In the genomic region with DNA sequence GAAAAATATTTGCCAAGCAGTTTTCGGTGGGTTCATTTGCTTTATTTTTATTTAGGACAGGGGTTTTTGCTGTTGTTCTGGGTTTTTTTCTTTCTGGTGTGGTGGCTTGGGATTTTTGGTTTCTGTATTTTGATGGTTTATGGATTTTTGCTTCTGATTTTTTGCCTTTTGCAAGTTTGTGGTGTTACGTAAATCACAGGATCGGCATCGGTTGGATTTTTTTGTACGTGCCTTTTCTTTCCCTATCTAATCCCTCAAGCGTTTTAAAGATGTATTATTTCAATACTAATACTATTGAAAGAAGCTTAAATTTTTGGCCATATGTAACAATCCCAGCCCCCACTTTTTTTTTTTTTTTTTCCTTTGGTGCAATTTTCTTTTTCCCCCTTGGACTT, we compare ENCODE assay signal across 9 cellular contexts. TPM values are rescaled to one million over a fixed set of nuclear protein-coding genes. Genes with fewer than 3 reads are reported as not detected.
DNase-seq lines count a peak whose midpoint lies in the region; ATAC-seq and TF ChIP-seq lines count a peak whose summit lies in the region.
"Had no signal": no experiment of that assay in that cellular context is flagged by ENCODE, and none has a peak within 500 bp of the region (broad histone marks: within the 10 kb centered on the region; RNA-seq: fewer than 3 reads in every experiment).

No MANE protein-coding gene starts in this region.

- TF ChIP-seq CTCF in PC-9 (conservative IDR thresholded peaks at IDR 0.05), result no peak
- TF ChIP-seq CTCF in GM20000 (IDR thresholded peaks at IDR 0.05; ENCODE audit: extremely low read depth, missing control alignments), result no peak

- no peaks in the 10 kb centered on the region for H3K9me2 ChIP-seq in PC-9 (ENCODE audit: insufficient read depth)

- H3K79me1 ChIP-seq in trophoblast cell (ENCODE audit: low read length), result peaks cover 25% of the 10 kb centered on the region

- ATAC-seq in GM19463 (IDR thresholded peaks at IDR 0.05; ENCODE audit: unreplicated experiment), result no peak

- no peak overlapping the region for H4K12ac ChIP-seq in trophoblast cell (ENCODE audit: low read depth, low read length)

- H3K79me2 ChIP-seq in PC-9 (ENCODE audit: low read depth) (peaks cover 60% of the 10 kb centered on the region), trophoblast cell (ENCODE audit: control insufficient read depth, insufficient read depth, low read length, poor library complexity) (peaks cover 13% of the 10 kb centered on the region)

- H3K27ac ChIP-seq in PC-9 (peak overlapping the region; percentile 94), epithelial cell of prostate (peak overlapping the region; percentile 89), trophoblast cell (ENCODE audit: low read depth, low read length) (peak overlapping the region; percentile 21)

- H3K36me3 ChIP-seq in PC-9 (ENCODE audit: low read depth), result no peaks in the 10 kb centered on the region
- no peaks in the 10 kb centered on the region for H3K36me3 ChIP-seq in trophoblast cell (ENCODE audit: control insufficient read depth in 1 of 2, insufficient read depth in 2 of 2, low read length in 2 of 2)

- WGBS in trophoblast cell (ENCODE audit: extremely low coverage, insufficient coverage, insufficient read length), result no CpG with 5 or more reads among the region's 6 CpGs

- H4K8ac ChIP-seq in trophoblast cell (ENCODE audit: low read depth, low read length), result no peak overlapping the region

- TSS peak; percentile 88 for BruUV-seq in PC-9 (replicated peaks; lab: Mats Ljungman, UMichigan)

- DNase-seq in EH (ENCODE audit: low read depth) (peak; percentile 27), PC-9 (no peak), epithelial cell of prostate (ENCODE audit: low read depth, low spot score) (no peak), trophoblast cell (peak in 1 of 2 donors; percentile 66), OCI-M1 (lab: John Stamatoyannopoulos, UW) (no peak), GM20000 (ENCODE audit: low spot score) (no peak)
- no peak for DNase-seq in activated CD8-positive, alpha-beta memory T cell treated with anti-CD3 and anti-CD28 coated beads, Interleukin-2, amount 50 U/mL, for 4 hours

- CTCF ChIA-PET in PC-9 (lab: Charles Lee), result interaction anchor here (0.6 to 1.4 kb wide), 7 partner anchors 17 to 1403 kb away, joined by 3 to 10 read pairs (median 5); a partner anchor contains a TSS

- H3K9me3 ChIP-seq in PC-9 (ENCODE audit: insufficient read depth, low read depth) (no peaks in the 10 kb centered on the region), trophoblast cell (ENCODE audit: insufficient read depth, low read depth, low read length) (no peaks in the 10 kb centered on the region)

- no peak overlapping the region for H3K9ac ChIP-seq in trophoblast cell (ENCODE audit: low read length)

- no peak overlapping the region for H3K4ac ChIP-seq in trophoblast cell (ENCODE audit: low read depth, low read length)

- no peak overlapping the region for H2BK5ac ChIP-seq in trophoblast cell (ENCODE audit: low read depth, low read length, poor library complexity)

- no peak overlapping the region for H3K18ac ChIP-seq in trophoblast cell (ENCODE audit: low read length)

- no peak overlapping the region for H3K14ac ChIP-seq in trophoblast cell (ENCODE audit: low read length)

- H3K4me3 ChIP-seq in PC-9 (peak overlapping the region; percentile 88), trophoblast cell (ENCODE audit: low read depth, low read length) (no peak overlapping the region)

- H3F3A ChIP-seq in PC-9 (ENCODE audit: insufficient read depth, low read depth), result peaks cover 25% of the 10 kb centered on the region

- POLR2A ChIA-PET in PC-9 (lab: Charles Lee; ENCODE audit: unreplicated experiment), result interaction anchor here (0.5 to 2.5 kb wide), 15 partner anchors 134 to 1201 kb away, joined by 3 to 37 read pairs (median 7); no protein-coding TSS in a partner anchor

- intact Hi-C loops in PC-9 (cut with micrococcal nuclease; ENCODE audit: unreplicated experiment), result loop anchor here (10.0 kb wide), 3 partner anchors 689 to 1009 kb away; no protein-coding TSS in a partner anchor

- no peak overlapping the region for H4K91ac ChIP-seq in trophoblast cell (ENCODE audit: low read depth, low read length)

- H2AFZ ChIP-seq in PC-9 (peak overlapping the region; percentile 87), trophoblast cell (ENCODE audit: insufficient read depth, low read length, poor library complexity) (no peak overlapping the region)

- no peak overlapping the region for H2BK120ac ChIP-seq in trophoblast cell (ENCODE audit: insufficient read depth, low read length, poor library complexity)

- H2AK5ac ChIP-seq in trophoblast cell (ENCODE audit: low read length), result no peak overlapping the region

- H3K23ac ChIP-seq in trophoblast cell (ENCODE audit: low read length), result no peak overlapping the region

- H3K4me2 ChIP-seq in PC-9 (peak overlapping the region; percentile 99), trophoblast cell (ENCODE audit: low read length) (peak overlapping the region; percentile 73)

- peaks cover 5% of the 10 kb centered on the region; the same call in 1 of the 2 replicates for H4K20me1 ChIP-seq in PC-9 (ENCODE audit: insufficient read depth)

- peaks cover 51% of the 10 kb centered on the region for H3K4me1 ChIP-seq in PC-9 (replicated peaks; ENCODE audit: insufficient read depth)
- peaks cover 3 to 11% of the 10 kb centered on the region in 2 experiments for H3K4me1 ChIP-seq in trophoblast cell (ENCODE audit: control insufficient read depth in 1 of 2, insufficient read depth in 2 of 2, low read length in 2 of 2)

- H3K27me3 ChIP-seq in PC-9 (ENCODE audit: insufficient read depth, low read depth) (no peaks in the 10 kb centered on the region), trophoblast cell (ENCODE audit: insufficient read depth, low read length) (no peaks in the 10 kb centered on the region)

- no peak overlapping the region for H2BK12ac ChIP-seq in trophoblast cell (ENCODE audit: low read length)

RNA-seq across cellular contexts. Expression of a gene that starts 0.8 kb away (rescaled TPM):
- total RNA-seq in PC-9 (2021), result 37.1 and 42.2 TPM in 2 replicates
- polyA plus RNA-seq in trophoblast cell (2013), result 17.5 and 18.7 TPM in 2 replicates

RNA-seq across cellular contexts. Expression of a gene that starts 43.7 kb away (rescaled TPM):
- total RNA-seq in PC-9 (2021), result not detected in 2 replicates
- polyA plus RNA-seq in trophoblast cell (2013), result not detected in 2 replicates
- polyA plus RNA-seq: adipose tissue had no signal

Comparison
In these comparisons a context has a peak if more than half of its experiments do, and no peak if none do; other contexts are left out.
1. H3K27ac ChIP-seq: peak in every context shown above with its lines; median percentile 94 in PC-9; 89 in epithelial cell of prostate; 21 in trophoblast cell.